In genomic region chr6:89034586-89035251, GRCh38 we compare ENCODE assay signal across 9 cellular contexts. TPM values are rescaled to one million over a fixed set of nuclear protein-coding genes. Genes with fewer than 3 reads are reported as not detected.
DNase-seq lines count a peak whose midpoint lies in the region; ATAC-seq and TF ChIP-seq lines count a peak whose summit lies in the region.
"Had no signal": no experiment of that assay in that cellular context is flagged by ENCODE, and none has a peak within 500 bp of the region (broad histone marks: within the 10 kb centered on the region; RNA-seq: fewer than 3 reads in every experiment).

No MANE protein-coding gene starts in this region.

- no peak for TF ChIP-seq POLR2A in prostate gland (IDR thresholded peaks at IDR 0.05)

- H3K27ac ChIP-seq in RWPE1 (peak overlapping the region; percentile 98), prostate gland (peak overlapping the region; percentile 75 to 81)

- H3K4me1 ChIP-seq in prostate gland (replicated peaks) = peaks cover 3% of the 10 kb centered on the region

- CTCF ChIA-PET in RWPE1 (lab: Yijun Ruan, JAX) = interaction anchor here (0.8 kb wide), 1 partner anchor 52 kb away, joined by 3 read pairs; no protein-coding TSS in a partner anchor

- POLR2A ChIA-PET in RWPE1 (lab: Yijun Ruan, JAX; ENCODE audit: low non-redundant PET) = interaction anchor here (0.8 to 1.5 kb wide), 3 partner anchors 45 to 49 kb away, joined by 3 to 7 read pairs (median 7); partner anchors contain the start of gene PNRC1

- DNase-seq in DMS79 treated with DMSO at 0.1 percent for 48 hours (lab: John Stamatoyannopoulos, UW) (peak; percentile 27), RWPE1 (ENCODE audit: low spot score) (peak; percentile 24), fibroblast of peridontal ligament (ENCODE audit: extremely low read depth) (peak; percentile 78), prostate gland (ENCODE audit: low spot score) (no peak), NCI-H446 treated with DMSO at 0.1 percent for 48 hours (lab: John Stamatoyannopoulos, UW) (no peak), HT-29 (ENCODE audit: low spot score) (no peak)
- DNase-seq: NCI-H2171 had no signal

- no peaks in the 10 kb centered on the region for H3K36me3 ChIP-seq in prostate gland

- no peak for ATAC-seq in HG03520 (IDR thresholded peaks at IDR 0.05; ENCODE audit: unreplicated experiment)
- ATAC-seq in HG02610 (IDR thresholded peaks at IDR 0.05; ENCODE audit: unreplicated experiment) = no peak

- H3K9me3 ChIP-seq in prostate gland = no peaks in the 10 kb centered on the region

- H3K4me3 ChIP-seq in prostate gland = peak overlapping the region in 1 of 2 donors; percentile 2

- H3K27me3 ChIP-seq in prostate gland (replicated peaks; ENCODE audit: insufficient read depth) = no peaks in the 10 kb centered on the region

- intact Hi-C loops in prostate gland (cut with DNase I) = loop anchor here (10.0 kb wide), 1 partner anchor 50 kb away; no protein-coding TSS in a partner anchor

- no peak for TF ChIP-seq CTCF in RWPE1 (conservative IDR thresholded peaks at IDR 0.05; ENCODE audit: low read depth)
- TF ChIP-seq CTCF in prostate gland (IDR thresholded peaks at IDR 0.05) = no peak

- 55% methylated on average over 7 of the region's 7 CpGs for WGBS in prostate gland

RNA-seq across cellular contexts. Expression of gene PNRC1, which starts 45.8 kb away (rescaled TPM):
- total RNA-seq in prostate gland = 100 to 1,000 TPM; 216 to 273 TPM
- 17.8 and 19.4 TPM in 2 replicates for total RNA-seq in HT-29 (2014; rRNA removed; shearing (Covaris generic))

Comparison
In these comparisons a context has a peak if more than half of its experiments do, and no peak if none do; other contexts are left out.
1. DNase-seq: peak in DMS79 treated with DMSO at 0.1 percent for 48 hours (single experiment), RWPE1 (single experiment) and fibroblast of peridontal ligament (single experiment); none in prostate gland (single experiment), NCI-H446 treated with DMSO at 0.1 percent for 48 hours (single experiment) and HT-29 (single experiment).
2. RNA of gene PNRC1, which starts 45.8 kb away (total RNA-seq): 216 to 273 TPM in prostate gland; 17.8 to 19.4 TPM in HT-29; every median in the first group is over 10 times any median in the second.